In genomic region chr4:89587364-89587763, GRCh38 we compare ENCODE assay signal across 3 cellular contexts.
"Had no signal": no experiment of that assay in that cellular context is flagged by ENCODE, and none has a peak within 500 bp of the region (broad histone marks: within the 10 kb centered on the region; RNA-seq: fewer than 3 reads in every experiment).

No MANE protein-coding gene starts in this region.

- H3K4me3 ChIP-seq: GM12878 had no signal

- DNase-seq: GDM1, GF-D8 had no signal

- ATAC-seq: GM12878 had no signal
